21 cellular contexts compared by ENCODE assay signal in the genomic region with DNA sequence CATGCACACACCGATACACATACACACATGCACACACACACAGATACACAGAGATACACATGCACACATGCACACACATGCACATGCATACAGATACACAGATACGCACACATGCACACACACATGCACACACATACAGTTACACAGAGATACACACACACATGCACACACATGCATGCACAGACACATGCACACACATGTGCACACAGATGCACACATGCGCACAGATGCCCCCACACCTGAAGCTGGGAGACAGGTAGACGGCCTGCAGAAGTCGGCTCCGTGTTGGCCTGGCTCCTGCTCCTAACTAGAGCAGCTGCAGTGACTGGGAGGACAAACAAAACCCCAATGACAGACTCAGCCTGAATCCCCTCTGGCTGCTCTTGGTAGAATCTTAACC. TPM values are rescaled to one million over a fixed set of nuclear protein-coding genes. Genes with fewer than 3 reads are reported as not detected.
DNase-seq lines count a peak whose midpoint lies in the region; ATAC-seq and TF ChIP-seq lines count a peak whose summit lies in the region.
"Had no signal": no experiment of that assay in that cellular context is flagged by ENCODE, and none has a peak within 500 bp of the region (broad histone marks: within the 10 kb centered on the region; RNA-seq: fewer than 3 reads in every experiment).

No MANE protein-coding gene starts in this region.

- H3K9me3 Mint-ChIP-seq in activated CD4-positive, alpha-beta memory T cell treated with anti-CD3 and anti-CD28 coated beads, Interleukin-2, amount 10 ng/mL, durations not matched to agents 7 days and 5 days, result peaks cover 15% of the 10 kb centered on the region
- H3K9me3 Mint-ChIP-seq in activated CD4-positive, alpha-beta memory T cell treated with anti-CD3 and anti-CD28 coated beads for 36 hours, result peaks cover 11% of the 10 kb centered on the region
- H3K9me3 Mint-ChIP-seq in H9, result peaks cover 3 to 9% of the 10 kb centered on the region in 2 experiments; a peak in 3 of 5 replicates
- H3K9me3 Mint-ChIP-seq: GM23338 had no signal

- no peak overlapping the region for H3T11ph ChIP-seq in H9 (ENCODE audit: low read length)

- H3K9ac ChIP-seq in H9 (ENCODE audit: extremely low read depth, insufficient read length, low read length), result no peak overlapping the region

- CTCF ChIA-PET in activated CD4-positive, alpha-beta memory T cell treated with anti-CD3 and anti-CD28 coated beads, Interleukin-2, amount 10 ng/mL, durations not matched to agents 7 days and 5 days (lab: Charles Lee), result no interaction called here
- CTCF ChIA-PET in activated CD4-positive, alpha-beta memory T cell treated with anti-CD3 and anti-CD28 coated beads for 36 hours (lab: Charles Lee), result no interaction called here

- no peaks in the 10 kb centered on the region for H3K9me3 ChIP-seq in H9 (ENCODE audit: control insufficient read depth, low read depth, low read length)
- H3K9me3 ChIP-seq: Peyer's patch had no signal

- peak; percentile 1 for DNase-seq in activated CD4-positive, alpha-beta memory T cell treated with anti-CD3 and anti-CD28 coated beads, Interleukin-2, amount 10 ng/mL, durations not matched to agents 7 days and 5 days
- no peak for DNase-seq in activated CD4-positive, alpha-beta memory T cell treated with anti-CD3 and anti-CD28 coated beads for 36 hours
- DNase-seq in H9, result peak; percentile 27
- DNase-seq in islet precursor cell, result peak; percentile 42
- peak; percentile 26 for DNase-seq in sciatic nerve (ENCODE audit: low spot score)
- DNase-seq in NCI-H748 (lab: John Stamatoyannopoulos, UW; ENCODE audit: unreplicated experiment), result no peak
- DNase-seq: C1 segment of cervical spinal cord, HFFc6, KG1, NCI-H1092 treated with DMSO at 0.1 percent for 48 hours, NCI-H1694, NCI-H2171, NCI-H446 treated with DMSO at 0.1 percent for 48 hours, NCI-H774, SHP77 treated with DMSO at 0.1 percent for 48 hours had no signal

- H2BK20ac ChIP-seq in H9 (ENCODE audit: low read depth, low read length, poor library complexity, severe bottlenecking), result no peak overlapping the region

- no peak overlapping the region for H3K4ac ChIP-seq in H9 (ENCODE audit: low read depth, low read length)

- H3K27me3 Mint-ChIP-seq in activated CD4-positive, alpha-beta memory T cell treated with anti-CD3 and anti-CD28 coated beads, Interleukin-2, amount 10 ng/mL, durations not matched to agents 7 days and 5 days, result no peaks in the 10 kb centered on the region
- no peaks in the 10 kb centered on the region for H3K27me3 Mint-ChIP-seq in activated CD4-positive, alpha-beta memory T cell treated with anti-CD3 and anti-CD28 coated beads for 36 hours
- H3K27me3 Mint-ChIP-seq in H9 (ENCODE audit: low read depth), result peaks cover 4% of the 10 kb centered on the region

- POLR2A ChIA-PET in activated CD4-positive, alpha-beta memory T cell treated with anti-CD3 and anti-CD28 coated beads, Interleukin-2, amount 10 ng/mL, durations not matched to agents 7 days and 5 days (lab: Charles Lee), result no interaction called here
- POLR2A ChIA-PET in activated CD4-positive, alpha-beta memory T cell treated with anti-CD3 and anti-CD28 coated beads for 36 hours (lab: Charles Lee), result no interaction called here

- no peak overlapping the region for H2BK120ac ChIP-seq in H9 (ENCODE audit: low read depth, low read length, poor library complexity, severe bottlenecking)

- no peak overlapping the region for H2AFZ ChIP-seq in H9 (ENCODE audit: low read length)
- H2AFZ ChIP-seq: GM23338 had no signal

- H3K36me3 Mint-ChIP-seq in activated CD4-positive, alpha-beta memory T cell treated with anti-CD3 and anti-CD28 coated beads, Interleukin-2, amount 10 ng/mL, durations not matched to agents 7 days and 5 days (ENCODE audit: low read depth), result no peaks in the 10 kb centered on the region
- H3K36me3 Mint-ChIP-seq in activated CD4-positive, alpha-beta memory T cell treated with anti-CD3 and anti-CD28 coated beads for 36 hours, result no peaks in the 10 kb centered on the region
- no peaks in the 10 kb centered on the region for H3K36me3 Mint-ChIP-seq in H9 (ENCODE audit: insufficient read depth in 1 of 3, low read depth in 3 of 3)

- no CpG with 5 or more reads among the region's 6 CpGs for WGBS in H9 (ENCODE audit: extremely low coverage, insufficient read length, low lambda C conversion rate)

- H3K23ac ChIP-seq in H9 (ENCODE audit: insufficient read length, low read depth, low read length), result no peak overlapping the region

- no peak overlapping the region for H3K27ac Mint-ChIP-seq in activated CD4-positive, alpha-beta memory T cell treated with anti-CD3 and anti-CD28 coated beads, Interleukin-2, amount 10 ng/mL, durations not matched to agents 7 days and 5 days
- H3K27ac Mint-ChIP-seq in activated CD4-positive, alpha-beta memory T cell treated with anti-CD3 and anti-CD28 coated beads for 36 hours, result no peak overlapping the region
- no peak overlapping the region for H3K27ac Mint-ChIP-seq in H9
- H3K27ac Mint-ChIP-seq: GM23338, HFFc6 had no signal

- no peak overlapping the region for H3K18ac ChIP-seq in H9 (ENCODE audit: insufficient read length, low read depth, low read length)

- H4K91ac ChIP-seq in H9 (ENCODE audit: insufficient read length, low read depth, low read length), result no peak overlapping the region

- no peak overlapping the region for H3K56ac ChIP-seq in H9 (ENCODE audit: insufficient read length, low read depth, low read length)

- H3K79me2 ChIP-seq in H9 (ENCODE audit: insufficient read depth, low read length), result no peaks in the 10 kb centered on the region

- H3K4me2 ChIP-seq in H9 (ENCODE audit: insufficient read depth, insufficient read length, low read length), result no peak overlapping the region
- H3K4me2 ChIP-seq: GM23338 had no signal

- no peak overlapping the region for H2AK5ac ChIP-seq in H9 (ENCODE audit: insufficient read length, low read length)

- H3K4me3 Mint-ChIP-seq in activated CD4-positive, alpha-beta memory T cell treated with anti-CD3 and anti-CD28 coated beads, Interleukin-2, amount 10 ng/mL, durations not matched to agents 7 days and 5 days, result no peak overlapping the region
- no peak overlapping the region for H3K4me3 Mint-ChIP-seq in activated CD4-positive, alpha-beta memory T cell treated with anti-CD3 and anti-CD28 coated beads for 36 hours
- H3K4me3 Mint-ChIP-seq in H9, result no peak overlapping the region
- H3K4me3 Mint-ChIP-seq: GM23338, HFFc6 had no signal

- no peaks in the 10 kb centered on the region for H4K20me1 ChIP-seq in H9 (ENCODE audit: control insufficient read depth, insufficient read depth, insufficient read length)

- no peaks in the 10 kb centered on the region for H3K27me3 ChIP-seq in H9 (ENCODE audit: insufficient read depth, low read length)
- H3K27me3 ChIP-seq: Peyer's patch had no signal

- no peak overlapping the region for H4K5ac ChIP-seq in H9 (ENCODE audit: insufficient read length, low read depth, low read length)

- no peak overlapping the region for H2BK15ac ChIP-seq in H9 (ENCODE audit: low read depth, low read length)

- H4K8ac ChIP-seq in H9 (replicated peaks; ENCODE audit: insufficient read length, low read depth, low read length), result no peak overlapping the region

- H2BK12ac ChIP-seq in H9 (ENCODE audit: insufficient read length, low read depth, low read length), result no peak overlapping the region

- no peaks in the 10 kb centered on the region for H3K79me1 ChIP-seq in H9 (ENCODE audit: insufficient read depth, low read depth, low read length, poor library complexity, severe bottlenecking)

- ATAC-seq in sciatic nerve (no peak), GM19328 (IDR thresholded peaks at IDR 0.05; ENCODE audit: unreplicated experiment) (no peak), GM21786 (IDR thresholded peaks at IDR 0.05; ENCODE audit: unreplicated experiment) (no peak)
- ATAC-seq: GM23338 had no signal

- intact Hi-C loops in activated CD4-positive, alpha-beta memory T cell treated with anti-CD3 and anti-CD28 coated beads for 36 hours (cut with micrococcal nuclease), result no loop called here
- intact Hi-C loops in sciatic nerve (cut with DNase I), result no loop called here

- no peak for TF ChIP-seq CTCF in H9 (conservative IDR thresholded peaks at IDR 0.05)

- H3K27ac ChIP-seq in H9 (ENCODE audit: insufficient read length, low read depth, low read length), result no peak overlapping the region
- H3K27ac ChIP-seq: Peyer's patch had no signal

- H3K14ac ChIP-seq in H9 (ENCODE audit: insufficient read depth, low read length), result no peak overlapping the region

- no peaks in the 10 kb centered on the region for H3K23me2 ChIP-seq in H9 (ENCODE audit: insufficient read length, low read depth, low read length, poor library complexity, severe bottlenecking)

- H2BK5ac ChIP-seq in H9 (ENCODE audit: insufficient read length, low read length), result no peak overlapping the region

- no peaks in the 10 kb centered on the region for H3K4me1 ChIP-seq in H9 (ENCODE audit: insufficient read depth, low read length)
- H3K4me1 ChIP-seq: Peyer's patch had no signal

- no peaks in the 10 kb centered on the region for H3K4me1 Mint-ChIP-seq in activated CD4-positive, alpha-beta memory T cell treated with anti-CD3 and anti-CD28 coated beads, Interleukin-2, amount 10 ng/mL, durations not matched to agents 7 days and 5 days
- no peaks in the 10 kb centered on the region for H3K4me1 Mint-ChIP-seq in activated CD4-positive, alpha-beta memory T cell treated with anti-CD3 and anti-CD28 coated beads for 36 hours (ENCODE audit: low read depth)
- peaks cover 3% of the 10 kb centered on the region in 2 experiments; a peak in 2 of 4 replicates for H3K4me1 Mint-ChIP-seq in H9

RNA-seq across cellular contexts. Expression of gene PSAPL1, which starts 46.8 kb away (rescaled TPM):
- not detected for total RNA-seq in activated CD4-positive, alpha-beta memory T cell treated with anti-CD3 and anti-CD28 coated beads, Interleukin-2, amount 10 ng/mL, durations not matched to agents 7 days and 5 days
- total RNA-seq in activated CD4-positive, alpha-beta memory T cell treated with anti-CD3 and anti-CD28 coated beads for 36 hours, result not detected
- total RNA-seq in H9 (2021) (0.04 TPM in 1 of 2 replicates, not detected in the other), sciatic nerve (0.09 TPM)
- total RNA-seq: A172, GM23338, HFFc6, MCF 10A, Peyer's patch had no signal

Comparison
In these comparisons a context has a peak if more than half of its experiments do, and no peak if none do; other contexts are left out.
1. DNase-seq: peak in activated CD4-positive, alpha-beta memory T cell treated with anti-CD3 and anti-CD28 coated beads, Interleukin-2, amount 10 ng/mL, durations not matched to agents 7 days and 5 days (single experiment), H9 (single experiment), islet precursor cell (single experiment) and sciatic nerve (single experiment); none in activated CD4-positive, alpha-beta memory T cell treated with anti-CD3 and anti-CD28 coated beads for 36 hours (single experiment) and NCI-H748 (single experiment).